Comparison of ENCODE assay signal across 1 cellular context in genomic region chr18:7749001-7749391, GRCh38.
TF ChIP-seq lines count a peak whose summit lies in the region.

No MANE protein-coding gene starts in this region.

TF ChIP-seq in GM23338, 12 proteins besides CTCF, POLR2A, EP300 and RAD21 (continued from another document):
- TF ChIP-seq ZNF462 (CRISPR knock-in tag; IDR thresholded peaks at IDR 0.05) (no peak), POLR2AphosphoS5 (IDR thresholded peaks at IDR 0.05; ENCODE audit: low read depth) (no peak), ETS1 (IDR thresholded peaks at IDR 0.05) (no peak), EZH2 (IDR thresholded peaks at IDR 0.05; ENCODE audit: low read depth, unreplicated experiment) (no peak), CREB1 (CRISPR knock-in tag; IDR thresholded peaks at IDR 0.05; ENCODE audit: low read depth) (no peak), ZNF331 (CRISPR knock-in tag; IDR thresholded peaks at IDR 0.05; ENCODE audit: low read depth) (no peak), ZNF114 (CRISPR knock-in tag; IDR thresholded peaks at IDR 0.05) (no peak), JUNB (IDR thresholded peaks at IDR 0.05; ENCODE audit: unreplicated experiment) (no peak), STAT1 (IDR thresholded peaks at IDR 0.05; ENCODE audit: unreplicated experiment) (no peak), REST (IDR thresholded peaks at IDR 0.05; ENCODE audit: unreplicated experiment) (no peak)
